Comparison of ENCODE assay signal across 32 cellular contexts in genomic region chr10:12550994-12551393, GRCh38.
"Had no signal": no experiment of that assay in that cellular context is flagged by ENCODE, and none has a peak within 500 bp of the region (broad histone marks: within the 10 kb centered on the region; RNA-seq: fewer than 3 reads in every experiment).

No MANE protein-coding gene starts in this region.

- ATAC-seq: activated CD8-positive, alpha-beta T cell treated with anti-CD3 and anti-CD28 coated beads for 36 hours; activated naive CD4-positive, alpha-beta T cell treated with anti-CD3 and anti-CD28 coated beads, Interleukin-2, amount 50 U/mL, for 72 hours; activated T-cell treated with anti-CD3 and anti-CD28 coated beads, Interleukin-2, amount 50 U/mL, for 4 hours; activated T-cell treated with anti-CD3 and anti-CD28 coated beads, Interleukin-2, amount 50 U/mL, for 72 hours; activated T-helper 17 cell treated with anti-CD3 and anti-CD28 coated beads, Interleukin-2, amount 50 U/mL, for 72 hours; body of pancreas had no signal

- H3K9me3 ChIP-seq: adrenal gland, body of pancreas, breast epithelium had no signal

- H3K4me3 ChIP-seq: adrenal gland, body of pancreas, breast epithelium had no signal

- H3K27me3 ChIP-seq: adrenal gland, body of pancreas, brain microvascular endothelial cell, breast epithelium had no signal

- DNase-seq: activated B cell treated with CpG ODN at 0.5 μM for 24 hours; activated CD4-positive, alpha-beta memory T cell treated with anti-CD3 and anti-CD28 coated beads for 36 hours; activated CD4-positive, alpha-beta T cell treated with anti-CD3 and anti-CD28 coated beads for 4 hours; activated CD4-positive, alpha-beta T cell treated with anti-CD3 and anti-CD28 coated beads, Interleukin-2, amount 10 ng/mL, durations not matched to agents 24 days and 14 days; activated CD4-positive, alpha-beta T cell treated with anti-CD3 and anti-CD28 coated beads, Interleukin-2, amount 50 U/mL, for 1 hour; activated CD4-positive, alpha-beta T cell treated with anti-CD3 and anti-CD28 coated beads, Interleukin-2, amount 50 U/mL, for 4 hours; activated CD4-positive, CD25-positive, alpha-beta regulatory T cell treated with anti-CD3 and anti-CD28 coated beads, Interleukin-2, amount 50 U/mL, for 72 hours; activated CD8-positive, alpha-beta memory T cell treated with anti-CD3 and anti-CD28 coated beads, Interleukin-2, amount 50 U/mL, for 4 hours; activated CD8-positive, alpha-beta T cell treated with anti-CD3 and anti-CD28 coated beads for 36 hours; activated effector memory CD4-positive, alpha-beta T cell treated with anti-CD3 and anti-CD28 coated beads, Interleukin-2, amount 50 U/mL, for 16 hours; activated gamma-delta T cell treated with Interleukin-2 at 50 U/mL for 16 hours; activated naive CD4-positive, alpha-beta T cell; activated naive CD4-positive, alpha-beta T cell treated with anti-CD3 and anti-CD28 coated beads for 36 hours; activated naive CD4-positive, alpha-beta T cell treated with anti-CD3 and anti-CD28 coated beads, Interleukin-2, amount 50 U/mL, for 16 hours; activated naive CD8-positive, alpha-beta T cell treated with anti-CD3 and anti-CD28 coated beads for 36 hours; activated T-cell treated with anti-CD3 and anti-CD28 coated beads for 4 hours; activated T-cell treated with anti-CD3 and anti-CD28 coated beads, Interleukin-2, amount 50 U/mL, for 1 hour; activated T-cell treated with anti-CD3 and anti-CD28 coated beads, Interleukin-2, amount 50 U/mL, for 4 hours; activated T-cell treated with anti-CD3 and anti-CD28 coated beads, Interleukin-2, amount 50 U/mL, for 72 hours; adrenal gland; amniotic stem cell; aorta; body of pancreas; brain microvascular endothelial cell; caudate nucleus; cerebellar nuclear complex; T-helper 2 cell; T-helper 9 cell had no signal

- H3K27ac ChIP-seq: adrenal gland, body of pancreas, brain microvascular endothelial cell, breast epithelium, VCaP had no signal

- H3K4me1 ChIP-seq: adrenal gland, body of pancreas, breast epithelium had no signal
